1 cellular context compared by ENCODE assay signal in the genomic region with DNA sequence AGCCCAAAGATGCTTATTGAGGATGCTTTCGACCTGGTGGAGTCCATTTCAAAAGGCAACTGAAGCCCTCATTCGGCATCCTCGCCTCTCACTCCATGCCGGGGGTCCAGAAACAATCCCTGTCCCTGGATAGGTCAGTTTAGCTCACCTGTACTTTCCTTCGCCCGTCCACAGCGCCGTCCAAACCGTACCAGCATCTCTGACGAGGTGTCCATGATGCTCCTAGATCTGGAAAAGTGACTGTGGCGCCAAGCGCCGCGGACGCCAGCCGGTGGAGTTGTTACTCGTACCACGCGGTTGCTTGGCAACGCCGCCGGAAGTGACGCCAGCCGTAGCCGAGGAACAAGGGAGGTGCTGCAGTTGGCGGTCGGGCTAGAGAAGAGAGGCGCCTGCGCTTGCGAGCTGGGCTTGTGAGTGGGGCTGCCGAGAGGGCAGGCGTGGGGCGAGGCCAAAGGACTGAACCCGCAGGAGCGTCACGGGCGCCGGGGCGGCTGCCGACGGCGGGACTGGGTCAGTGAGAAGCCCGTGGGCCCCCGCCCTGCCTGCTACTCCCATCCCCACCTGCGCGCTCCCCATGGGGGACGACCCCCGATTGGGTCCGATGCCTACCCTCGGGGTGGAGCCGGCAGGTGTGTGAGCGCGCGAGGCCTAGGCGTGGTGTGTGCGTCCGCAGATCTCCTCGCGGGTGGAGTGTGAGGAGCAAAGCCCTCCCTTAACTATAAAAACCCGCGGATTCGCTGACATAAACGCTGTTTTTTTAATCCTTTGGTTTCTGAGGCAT.
TF ChIP-seq lines count a peak whose summit lies in the region.

A gene with protein sequence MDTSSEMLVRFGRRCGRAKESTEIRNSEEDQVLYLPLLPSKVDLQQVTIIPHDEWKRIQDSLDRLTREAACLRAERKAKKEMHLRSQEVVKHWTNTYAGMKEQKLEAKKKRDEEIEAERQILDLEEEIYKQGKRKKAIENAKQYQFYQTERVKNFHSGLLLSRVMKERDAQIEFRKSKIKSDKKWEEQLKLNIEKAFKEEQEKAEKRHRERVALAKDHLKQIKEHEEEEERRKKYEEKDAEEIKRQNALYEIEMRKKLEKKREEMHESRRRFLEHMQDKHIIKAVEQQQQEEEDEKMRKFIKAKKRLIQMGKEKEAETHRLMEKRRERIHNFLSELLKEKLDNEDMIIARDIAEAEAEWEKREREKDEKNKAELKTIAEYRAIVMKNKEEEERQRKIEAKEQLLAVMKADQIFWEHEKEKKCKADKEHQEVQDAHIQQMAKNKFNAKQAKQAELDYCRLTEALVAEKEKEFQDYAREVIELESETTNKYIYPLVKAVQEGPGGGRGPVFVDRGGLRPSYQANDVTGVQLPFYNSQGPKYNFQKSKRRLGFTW (minus strand): TSS at position 293 of the 781 bp plus-strand sequence. CDS start 78 bp downstream, at position 215.
A gene with protein sequence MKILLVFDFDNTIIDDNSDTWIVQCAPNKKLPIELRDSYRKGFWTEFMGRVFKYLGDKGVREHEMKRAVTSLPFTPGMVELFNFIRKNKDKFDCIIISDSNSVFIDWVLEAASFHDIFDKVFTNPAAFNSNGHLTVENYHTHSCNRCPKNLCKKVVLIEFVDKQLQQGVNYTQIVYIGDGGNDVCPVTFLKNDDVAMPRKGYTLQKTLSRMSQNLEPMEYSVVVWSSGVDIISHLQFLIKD (plus strand): TSS at position 357 of the 781 bp plus-strand sequence. CDS start 6,503 bp downstream, outside the sequence.

TF ChIP-seq in H1, 55 proteins besides CTCF, POLR2A, EP300 and RAD21 (continues in another document):
- TF ChIP-seq SP4 (IDR thresholded peaks at IDR 0.05; ENCODE audit: low read length): peak; percentile 82
- TF ChIP-seq CREB1 (IDR thresholded peaks at IDR 0.05): peak; percentile 92
- TF ChIP-seq SIRT6 (IDR thresholded peaks at IDR 0.05; ENCODE audit: low read length): no peak
- no peak for TF ChIP-seq FOSL1 (IDR thresholded peaks at IDR 0.05; ENCODE audit: insufficient read depth, low read depth, low read length)
- no peak for TF ChIP-seq KDM5A (IDR thresholded peaks at IDR 0.05; ENCODE audit: low read length)
- TF ChIP-seq JUND (IDR thresholded peaks at IDR 0.05; ENCODE audit: low read length): no peak
- no peak for TF ChIP-seq NANOG (IDR thresholded peaks at IDR 0.05; ENCODE audit: insufficient read depth, low read depth, low read length, poor library complexity, severe bottlenecking)
- TF ChIP-seq TAF1 (IDR thresholded peaks at IDR 0.05; ENCODE audit: low read depth, low read length): peak; percentile 86
- TF ChIP-seq ZNF274 (IDR thresholded peaks at IDR 0.05; ENCODE audit: borderline replicate concordance, extremely low read depth, low read length): no peak
- TF ChIP-seq, protein P1, sequence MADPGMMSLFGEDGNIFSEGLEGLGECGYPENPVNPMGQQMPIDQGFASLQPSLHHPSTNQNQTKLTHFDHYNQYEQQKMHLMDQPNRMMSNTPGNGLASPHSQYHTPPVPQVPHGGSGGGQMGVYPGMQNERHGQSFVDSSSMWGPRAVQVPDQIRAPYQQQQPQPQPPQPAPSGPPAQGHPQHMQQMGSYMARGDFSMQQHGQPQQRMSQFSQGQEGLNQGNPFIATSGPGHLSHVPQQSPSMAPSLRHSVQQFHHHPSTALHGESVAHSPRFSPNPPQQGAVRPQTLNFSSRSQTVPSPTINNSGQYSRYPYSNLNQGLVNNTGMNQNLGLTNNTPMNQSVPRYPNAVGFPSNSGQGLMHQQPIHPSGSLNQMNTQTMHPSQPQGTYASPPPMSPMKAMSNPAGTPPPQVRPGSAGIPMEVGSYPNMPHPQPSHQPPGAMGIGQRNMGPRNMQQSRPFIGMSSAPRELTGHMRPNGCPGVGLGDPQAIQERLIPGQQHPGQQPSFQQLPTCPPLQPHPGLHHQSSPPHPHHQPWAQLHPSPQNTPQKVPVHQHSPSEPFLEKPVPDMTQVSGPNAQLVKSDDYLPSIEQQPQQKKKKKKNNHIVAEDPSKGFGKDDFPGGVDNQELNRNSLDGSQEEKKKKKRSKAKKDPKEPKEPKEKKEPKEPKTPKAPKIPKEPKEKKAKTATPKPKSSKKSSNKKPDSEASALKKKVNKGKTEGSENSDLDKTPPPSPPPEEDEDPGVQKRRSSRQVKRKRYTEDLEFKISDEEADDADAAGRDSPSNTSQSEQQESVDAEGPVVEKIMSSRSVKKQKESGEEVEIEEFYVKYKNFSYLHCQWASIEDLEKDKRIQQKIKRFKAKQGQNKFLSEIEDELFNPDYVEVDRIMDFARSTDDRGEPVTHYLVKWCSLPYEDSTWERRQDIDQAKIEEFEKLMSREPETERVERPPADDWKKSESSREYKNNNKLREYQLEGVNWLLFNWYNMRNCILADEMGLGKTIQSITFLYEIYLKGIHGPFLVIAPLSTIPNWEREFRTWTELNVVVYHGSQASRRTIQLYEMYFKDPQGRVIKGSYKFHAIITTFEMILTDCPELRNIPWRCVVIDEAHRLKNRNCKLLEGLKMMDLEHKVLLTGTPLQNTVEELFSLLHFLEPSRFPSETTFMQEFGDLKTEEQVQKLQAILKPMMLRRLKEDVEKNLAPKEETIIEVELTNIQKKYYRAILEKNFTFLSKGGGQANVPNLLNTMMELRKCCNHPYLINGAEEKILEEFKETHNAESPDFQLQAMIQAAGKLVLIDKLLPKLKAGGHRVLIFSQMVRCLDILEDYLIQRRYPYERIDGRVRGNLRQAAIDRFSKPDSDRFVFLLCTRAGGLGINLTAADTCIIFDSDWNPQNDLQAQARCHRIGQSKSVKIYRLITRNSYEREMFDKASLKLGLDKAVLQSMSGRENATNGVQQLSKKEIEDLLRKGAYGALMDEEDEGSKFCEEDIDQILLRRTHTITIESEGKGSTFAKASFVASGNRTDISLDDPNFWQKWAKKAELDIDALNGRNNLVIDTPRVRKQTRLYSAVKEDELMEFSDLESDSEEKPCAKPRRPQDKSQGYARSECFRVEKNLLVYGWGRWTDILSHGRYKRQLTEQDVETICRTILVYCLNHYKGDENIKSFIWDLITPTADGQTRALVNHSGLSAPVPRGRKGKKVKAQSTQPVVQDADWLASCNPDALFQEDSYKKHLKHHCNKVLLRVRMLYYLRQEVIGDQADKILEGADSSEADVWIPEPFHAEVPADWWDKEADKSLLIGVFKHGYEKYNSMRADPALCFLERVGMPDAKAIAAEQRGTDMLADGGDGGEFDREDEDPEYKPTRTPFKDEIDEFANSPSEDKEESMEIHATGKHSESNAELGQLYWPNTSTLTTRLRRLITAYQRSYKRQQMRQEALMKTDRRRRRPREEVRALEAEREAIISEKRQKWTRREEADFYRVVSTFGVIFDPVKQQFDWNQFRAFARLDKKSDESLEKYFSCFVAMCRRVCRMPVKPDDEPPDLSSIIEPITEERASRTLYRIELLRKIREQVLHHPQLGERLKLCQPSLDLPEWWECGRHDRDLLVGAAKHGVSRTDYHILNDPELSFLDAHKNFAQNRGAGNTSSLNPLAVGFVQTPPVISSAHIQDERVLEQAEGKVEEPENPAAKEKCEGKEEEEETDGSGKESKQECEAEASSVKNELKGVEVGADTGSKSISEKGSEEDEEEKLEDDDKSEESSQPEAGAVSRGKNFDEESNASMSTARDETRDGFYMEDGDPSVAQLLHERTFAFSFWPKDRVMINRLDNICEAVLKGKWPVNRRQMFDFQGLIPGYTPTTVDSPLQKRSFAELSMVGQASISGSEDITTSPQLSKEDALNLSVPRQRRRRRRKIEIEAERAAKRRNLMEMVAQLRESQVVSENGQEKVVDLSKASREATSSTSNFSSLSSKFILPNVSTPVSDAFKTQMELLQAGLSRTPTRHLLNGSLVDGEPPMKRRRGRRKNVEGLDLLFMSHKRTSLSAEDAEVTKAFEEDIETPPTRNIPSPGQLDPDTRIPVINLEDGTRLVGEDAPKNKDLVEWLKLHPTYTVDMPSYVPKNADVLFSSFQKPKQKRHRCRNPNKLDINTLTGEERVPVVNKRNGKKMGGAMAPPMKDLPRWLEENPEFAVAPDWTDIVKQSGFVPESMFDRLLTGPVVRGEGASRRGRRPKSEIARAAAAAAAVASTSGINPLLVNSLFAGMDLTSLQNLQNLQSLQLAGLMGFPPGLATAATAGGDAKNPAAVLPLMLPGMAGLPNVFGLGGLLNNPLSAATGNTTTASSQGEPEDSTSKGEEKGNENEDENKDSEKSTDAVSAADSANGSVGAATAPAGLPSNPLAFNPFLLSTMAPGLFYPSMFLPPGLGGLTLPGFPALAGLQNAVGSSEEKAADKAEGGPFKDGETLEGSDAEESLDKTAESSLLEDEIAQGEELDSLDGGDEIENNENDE (IDR thresholded peaks at IDR 0.05; ENCODE audit: insufficient replicate concordance, low read length): no peak
- TF ChIP-seq KDM4A (IDR thresholded peaks at IDR 0.05; ENCODE audit: low read depth, low read length, severe bottlenecking): peak; percentile 96
- no peak for TF ChIP-seq BCL11A (IDR thresholded peaks at IDR 0.05; ENCODE audit: low read depth in 2 of 2, low read length in 2 of 2)
- peak; percentile 83; the same call in 1 of the 2 replicates for TF ChIP-seq GABPA (IDR thresholded peaks at IDR 0.05; ENCODE audit: borderline replicate concordance, insufficient read depth, low read length)
- peak; percentile 41; the same call in 1 of the 2 replicates for TF ChIP-seq BACH1 (IDR thresholded peaks at IDR 0.05; ENCODE audit: low read length)
- TF ChIP-seq TEAD4 (IDR thresholded peaks at IDR 0.05; ENCODE audit: low read depth, low read length): no peak
- no peak for TF ChIP-seq RXRA (IDR thresholded peaks at IDR 0.05; ENCODE audit: insufficient read depth, low read depth, low read length)
- TF ChIP-seq CTBP2 (IDR thresholded peaks at IDR 0.05; ENCODE audit: borderline replicate concordance, insufficient read depth, insufficient read length, low read length): no peak
- TF ChIP-seq RBBP5 (IDR thresholded peaks at IDR 0.05; ENCODE audit: borderline replicate concordance, low read depth, low read length): peak; percentile 93; the same call in 1 of the 2 replicates
- TF ChIP-seq SP1 (IDR thresholded peaks at IDR 0.05; ENCODE audit: low read depth, low read length): no peak
- TF ChIP-seq KDM1A (IDR thresholded peaks at IDR 0.05; ENCODE audit: borderline replicate concordance, low read length): no peak
- no peak for TF ChIP-seq CHD1 (IDR thresholded peaks at IDR 0.05; ENCODE audit: low read depth, low read length)
- TF ChIP-seq ASH2L (IDR thresholded peaks at IDR 0.05; ENCODE audit: low read length): peak; percentile 89
- peak; percentile 32; the same call in 1 of the 2 replicates for TF ChIP-seq NRF1 (IDR thresholded peaks at IDR 0.05; ENCODE audit: low read depth, low read length)
- TF ChIP-seq RFX5 (IDR thresholded peaks at IDR 0.05; ENCODE audit: borderline replicate concordance, low read depth, low read length): peak; percentile 41; the same call in 1 of the 2 replicates
- TF ChIP-seq CEBPB (IDR thresholded peaks at IDR 0.05; ENCODE audit: low read depth, low read length): no peak
- peak; percentile 98 for TF ChIP-seq PHF8 (conservative IDR thresholded peaks at IDR 0.05; ENCODE audit: low read depth, low read length)
- TF ChIP-seq TBP (IDR thresholded peaks at IDR 0.05; ENCODE audit: low read depth, low read length): peak; percentile 47
- TF ChIP-seq, protein P2, sequence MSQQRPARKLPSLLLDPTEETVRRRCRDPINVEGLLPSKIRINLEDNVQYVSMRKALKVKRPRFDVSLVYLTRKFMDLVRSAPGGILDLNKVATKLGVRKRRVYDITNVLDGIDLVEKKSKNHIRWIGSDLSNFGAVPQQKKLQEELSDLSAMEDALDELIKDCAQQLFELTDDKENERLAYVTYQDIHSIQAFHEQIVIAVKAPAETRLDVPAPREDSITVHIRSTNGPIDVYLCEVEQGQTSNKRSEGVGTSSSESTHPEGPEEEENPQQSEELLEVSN (IDR thresholded peaks at IDR 0.05): peak; percentile 73
- TF ChIP-seq SAP30 (IDR thresholded peaks at IDR 0.05; ENCODE audit: insufficient read depth, insufficient replicate concordance, low read length): peak; percentile 96
- TF ChIP-seq TAF7 (optimal IDR thresholded peaks at IDR 0.05; ENCODE audit: borderline replicate concordance, low read depth, low read length): no peak
- TF ChIP-seq POLR2AphosphoS5 (IDR thresholded peaks at IDR 0.05; ENCODE audit: low read depth, low read length): peak; percentile 94
- TF ChIP-seq, protein P3, sequence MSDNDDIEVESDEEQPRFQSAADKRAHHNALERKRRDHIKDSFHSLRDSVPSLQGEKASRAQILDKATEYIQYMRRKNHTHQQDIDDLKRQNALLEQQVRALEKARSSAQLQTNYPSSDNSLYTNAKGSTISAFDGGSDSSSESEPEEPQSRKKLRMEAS (IDR thresholded peaks at IDR 0.05): peak; percentile 74
- peak; percentile 13 to 34; a peak in 1 of 4 replicates for TF ChIP-seq HDAC2 (IDR thresholded peaks at IDR 0.05; ENCODE audit: borderline replicate concordance in 1 of 2, low read depth in 2 of 2, low read length in 2 of 2)
- TF ChIP-seq CHD2 (IDR thresholded peaks at IDR 0.05; ENCODE audit: low read length): 0 out of 2 replicates have a peak, but pooled peaks have one; percentile 8
- TF ChIP-seq JUN (IDR thresholded peaks at IDR 0.05; ENCODE audit: low read depth, low read length): no peak; the same call in 1 of the 2 replicates
- TF ChIP-seq SUZ12 (IDR thresholded peaks at IDR 0.05; ENCODE audit: low read length): no peak
- TF ChIP-seq, protein P4, sequence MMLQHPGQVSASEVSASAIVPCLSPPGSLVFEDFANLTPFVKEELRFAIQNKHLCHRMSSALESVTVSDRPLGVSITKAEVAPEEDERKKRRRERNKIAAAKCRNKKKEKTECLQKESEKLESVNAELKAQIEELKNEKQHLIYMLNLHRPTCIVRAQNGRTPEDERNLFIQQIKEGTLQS (IDR thresholded peaks at IDR 0.05; ENCODE audit: insufficient read depth, low read depth, low read length): no peak
- no peak for TF ChIP-seq SRF (IDR thresholded peaks at IDR 0.05; ENCODE audit: low read depth, low read length)
- TF ChIP-seq SIX5 (IDR thresholded peaks at IDR 0.05; ENCODE audit: low read depth, low read length): no peak
- TF ChIP-seq, protein P5, sequence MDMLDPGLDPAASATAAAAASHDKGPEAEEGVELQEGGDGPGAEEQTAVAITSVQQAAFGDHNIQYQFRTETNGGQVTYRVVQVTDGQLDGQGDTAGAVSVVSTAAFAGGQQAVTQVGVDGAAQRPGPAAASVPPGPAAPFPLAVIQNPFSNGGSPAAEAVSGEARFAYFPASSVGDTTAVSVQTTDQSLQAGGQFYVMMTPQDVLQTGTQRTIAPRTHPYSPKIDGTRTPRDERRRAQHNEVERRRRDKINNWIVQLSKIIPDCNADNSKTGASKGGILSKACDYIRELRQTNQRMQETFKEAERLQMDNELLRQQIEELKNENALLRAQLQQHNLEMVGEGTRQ (IDR thresholded peaks at IDR 0.05; ENCODE audit: low read length): no peak
- TF ChIP-seq SIN3A (conservative IDR thresholded peaks at IDR 0.05 in 1 of 2, IDR thresholded peaks at IDR 0.05 in 1 of 2; ENCODE audit: low read depth in 1 of 2, low read length in 2 of 2): peak; percentile 97 to 98
- no peak for TF ChIP-seq TCF12 (IDR thresholded peaks at IDR 0.05; ENCODE audit: low read depth, low read length)
- TF ChIP-seq RNF2 (IDR thresholded peaks at IDR 0.05; ENCODE audit: borderline replicate concordance, low read depth, low read length, missing control alignments, poor library complexity, severe bottlenecking): no peak
- TF ChIP-seq YY1 (IDR thresholded peaks at IDR 0.05; ENCODE audit: low read depth, low read length): no peak
